1 cellular context compared by ENCODE assay signal in the genomic region with DNA sequence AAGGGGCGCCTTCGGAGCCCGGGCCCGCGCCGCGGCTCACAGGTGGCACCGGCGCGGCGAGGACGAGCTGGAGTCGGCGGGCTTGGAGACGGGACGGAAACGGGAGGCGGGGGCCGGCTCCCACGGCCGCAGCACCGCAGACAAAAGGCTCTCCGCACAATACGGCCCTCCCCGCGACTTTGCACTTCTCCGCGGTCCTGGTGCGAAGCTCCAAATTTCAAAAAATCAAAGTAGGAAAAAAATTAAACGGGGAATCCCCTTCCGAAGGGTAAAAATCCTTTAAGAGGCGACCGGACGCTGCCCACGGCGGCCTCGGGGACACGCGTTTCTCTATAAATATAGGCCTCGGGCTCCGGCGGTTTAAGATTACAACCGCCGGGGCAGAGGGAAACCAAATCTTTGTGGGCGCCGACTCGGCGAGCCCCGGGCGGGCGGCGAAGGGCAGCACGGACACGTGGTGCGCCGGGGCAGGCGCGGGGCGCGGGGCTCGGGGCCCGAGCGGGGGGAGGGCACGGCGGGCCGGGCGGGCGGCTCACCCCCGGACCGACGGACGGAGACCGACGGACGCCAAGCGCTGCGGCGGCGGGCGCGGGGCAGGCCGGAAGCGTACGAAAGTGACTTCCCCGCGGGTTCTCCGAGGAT.
A peak's percentile ranks its signal among the peaks of the same experiment; 100 is the strongest.
TF ChIP-seq lines count a peak whose summit lies in the region.

No MANE protein-coding gene starts in this region.

TF ChIP-seq in K562, 482 proteins besides CTCF, POLR2A, EP300 and RAD21 (continued from another document and continues in another):
- TF ChIP-seq RBM25 (IDR thresholded peaks at IDR 0.05; ENCODE audit: low read depth, low read length, severe bottlenecking) (no peak), SAFB (IDR thresholded peaks at IDR 0.05; ENCODE audit: borderline replicate concordance, low read depth, low read length) (0 out of 2 replicates have a peak, but pooled peaks have one; percentile 62), ZNF140 (CRISPR knock-in tag; IDR thresholded peaks at IDR 0.05) (no peak), FIP1L1 (IDR thresholded peaks at IDR 0.05; ENCODE audit: low read depth, low read length, poor library complexity, severe bottlenecking) (peak; percentile 76), BACH1 (tag; IDR thresholded peaks at IDR 0.05) (no peak), SMARCE1 (IDR thresholded peaks at IDR 0.05) (no peak), THRAP3 (IDR thresholded peaks at IDR 0.05; ENCODE audit: borderline replicate concordance) (no peak), RBM22 (IDR thresholded peaks at IDR 0.05; ENCODE audit: low read depth, low read length, poor library complexity, severe bottlenecking) (peak; percentile 32), SRSF3 (IDR thresholded peaks at IDR 0.05; ENCODE audit: insufficient read depth, low read length) (peak; percentile 28; the same call in 1 of the 2 replicates), ZFX (CRISPR knock-in tag; IDR thresholded peaks at IDR 0.05) (peak; percentile 67), NR3C1 (CRISPR knock-in tag; IDR thresholded peaks at IDR 0.05) (no peak), E2F4 (CRISPR knock-in tag; IDR thresholded peaks at IDR 0.05; ENCODE audit: low read depth) (0 out of 2 replicates have a peak, but pooled peaks have one; percentile 29), ZNF766 (CRISPR knock-in tag; conservative IDR thresholded peaks at IDR 0.05) (0 out of 2 replicates have a peak, but pooled peaks have one; percentile 33), KLF6 (CRISPR knock-in tag; IDR thresholded peaks at IDR 0.05; ENCODE audit: borderline replicate concordance) (no peak), POLR2G (IDR thresholded peaks at IDR 0.05; ENCODE audit: low read depth, low read length) (peak; percentile 62), BRD9 (IDR thresholded peaks at IDR 0.05; ENCODE audit: low read depth, partially characterized antibody) (no peak), HCFC1 (IDR thresholded peaks at IDR 0.05; ENCODE audit: low read depth, low read length) (no peak), TAF9B (IDR thresholded peaks at IDR 0.05; ENCODE audit: partially characterized antibody) (no peak), TGIF2 (CRISPR knock-in tag; IDR thresholded peaks at IDR 0.05) (0 out of 2 replicates have a peak, but pooled peaks have one; percentile 11), RBBP5 (IDR thresholded peaks at IDR 0.05; ENCODE audit: borderline replicate concordance, insufficient read depth, low read length, poor library complexity, severe bottlenecking) (peak; percentile 8), SIN3A (IDR thresholded peaks at IDR 0.05; ENCODE audit: borderline replicate concordance in 2 of 2, control insufficient read depth in 1 of 2, low read depth in 2 of 2, low read length in 2 of 2) (peak in 1 of 2 experiments; percentile 64; a peak in 2 of 4 replicates), E2F6 (IDR thresholded peaks at IDR 0.05; ENCODE audit: borderline replicate concordance in 1 of 2, extremely low read depth in 1 of 2, insufficient read depth in 1 of 2, insufficient read length in 1 of 2, low read depth in 1 of 2, low read length in 1 of 2, poor library complexity in 1 of 2, severe bottlenecking in 1 of 2) (peak in 1 of 2 experiments; percentile 31), HNRNPL (IDR thresholded peaks at IDR 0.05; ENCODE audit: low read depth, low read length) (peak; percentile 40; the same call in 1 of the 2 replicates), ZNF436 (CRISPR knock-in tag; IDR thresholded peaks at IDR 0.05) (no peak), PATZ1 (CRISPR knock-in tag; IDR thresholded peaks at IDR 0.05; ENCODE audit: borderline replicate concordance) (no peak), ATF1 (CRISPR knock-in tag; IDR thresholded peaks at IDR 0.05) (no peak), ATF1 (tag; IDR thresholded peaks at IDR 0.05) (no peak)
- TF ChIP-seq, protein P1, sequence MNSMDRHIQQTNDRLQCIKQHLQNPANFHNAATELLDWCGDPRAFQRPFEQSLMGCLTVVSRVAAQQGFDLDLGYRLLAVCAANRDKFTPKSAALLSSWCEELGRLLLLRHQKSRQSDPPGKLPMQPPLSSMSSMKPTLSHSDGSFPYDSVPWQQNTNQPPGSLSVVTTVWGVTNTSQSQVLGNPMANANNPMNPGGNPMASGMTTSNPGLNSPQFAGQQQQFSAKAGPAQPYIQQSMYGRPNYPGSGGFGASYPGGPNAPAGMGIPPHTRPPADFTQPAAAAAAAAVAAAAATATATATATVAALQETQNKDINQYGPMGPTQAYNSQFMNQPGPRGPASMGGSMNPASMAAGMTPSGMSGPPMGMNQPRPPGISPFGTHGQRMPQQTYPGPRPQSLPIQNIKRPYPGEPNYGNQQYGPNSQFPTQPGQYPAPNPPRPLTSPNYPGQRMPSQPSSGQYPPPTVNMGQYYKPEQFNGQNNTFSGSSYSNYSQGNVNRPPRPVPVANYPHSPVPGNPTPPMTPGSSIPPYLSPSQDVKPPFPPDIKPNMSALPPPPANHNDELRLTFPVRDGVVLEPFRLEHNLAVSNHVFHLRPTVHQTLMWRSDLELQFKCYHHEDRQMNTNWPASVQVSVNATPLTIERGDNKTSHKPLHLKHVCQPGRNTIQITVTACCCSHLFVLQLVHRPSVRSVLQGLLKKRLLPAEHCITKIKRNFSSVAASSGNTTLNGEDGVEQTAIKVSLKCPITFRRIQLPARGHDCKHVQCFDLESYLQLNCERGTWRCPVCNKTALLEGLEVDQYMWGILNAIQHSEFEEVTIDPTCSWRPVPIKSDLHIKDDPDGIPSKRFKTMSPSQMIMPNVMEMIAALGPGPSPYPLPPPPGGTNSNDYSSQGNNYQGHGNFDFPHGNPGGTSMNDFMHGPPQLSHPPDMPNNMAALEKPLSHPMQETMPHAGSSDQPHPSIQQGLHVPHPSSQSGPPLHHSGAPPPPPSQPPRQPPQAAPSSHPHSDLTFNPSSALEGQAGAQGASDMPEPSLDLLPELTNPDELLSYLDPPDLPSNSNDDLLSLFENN (IDR thresholded peaks at IDR 0.05; ENCODE audit: low read depth in 2 of 2, low read length in 2 of 2): 0 out of 4 replicates have a peak, but pooled peaks of 1 of the 2 experiments have one; percentile 1
- TF ChIP-seq, protein P2, sequence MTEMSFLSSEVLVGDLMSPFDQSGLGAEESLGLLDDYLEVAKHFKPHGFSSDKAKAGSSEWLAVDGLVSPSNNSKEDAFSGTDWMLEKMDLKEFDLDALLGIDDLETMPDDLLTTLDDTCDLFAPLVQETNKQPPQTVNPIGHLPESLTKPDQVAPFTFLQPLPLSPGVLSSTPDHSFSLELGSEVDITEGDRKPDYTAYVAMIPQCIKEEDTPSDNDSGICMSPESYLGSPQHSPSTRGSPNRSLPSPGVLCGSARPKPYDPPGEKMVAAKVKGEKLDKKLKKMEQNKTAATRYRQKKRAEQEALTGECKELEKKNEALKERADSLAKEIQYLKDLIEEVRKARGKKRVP (CRISPR knock-in tag; IDR thresholded peaks at IDR 0.05): no peak
- TF ChIP-seq, protein P3, sequence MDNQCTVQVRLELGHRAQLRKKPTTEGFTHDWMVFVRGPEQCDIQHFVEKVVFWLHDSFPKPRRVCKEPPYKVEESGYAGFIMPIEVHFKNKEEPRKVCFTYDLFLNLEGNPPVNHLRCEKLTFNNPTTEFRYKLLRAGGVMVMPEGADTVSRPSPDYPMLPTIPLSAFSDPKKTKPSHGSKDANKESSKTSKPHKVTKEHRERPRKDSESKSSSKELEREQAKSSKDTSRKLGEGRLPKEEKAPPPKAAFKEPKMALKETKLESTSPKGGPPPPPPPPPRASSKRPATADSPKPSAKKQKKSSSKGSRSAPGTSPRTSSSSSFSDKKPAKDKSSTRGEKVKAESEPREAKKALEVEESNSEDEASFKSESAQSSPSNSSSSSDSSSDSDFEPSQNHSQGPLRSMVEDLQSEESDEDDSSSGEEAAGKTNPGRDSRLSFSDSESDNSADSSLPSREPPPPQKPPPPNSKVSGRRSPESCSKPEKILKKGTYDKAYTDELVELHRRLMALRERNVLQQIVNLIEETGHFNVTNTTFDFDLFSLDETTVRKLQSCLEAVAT (IDR thresholded peaks at IDR 0.05): 0 out of 4 replicates have a peak, but pooled peaks of 1 of the 2 experiments have one; percentile 9
- TF ChIP-seq, protein P4, sequence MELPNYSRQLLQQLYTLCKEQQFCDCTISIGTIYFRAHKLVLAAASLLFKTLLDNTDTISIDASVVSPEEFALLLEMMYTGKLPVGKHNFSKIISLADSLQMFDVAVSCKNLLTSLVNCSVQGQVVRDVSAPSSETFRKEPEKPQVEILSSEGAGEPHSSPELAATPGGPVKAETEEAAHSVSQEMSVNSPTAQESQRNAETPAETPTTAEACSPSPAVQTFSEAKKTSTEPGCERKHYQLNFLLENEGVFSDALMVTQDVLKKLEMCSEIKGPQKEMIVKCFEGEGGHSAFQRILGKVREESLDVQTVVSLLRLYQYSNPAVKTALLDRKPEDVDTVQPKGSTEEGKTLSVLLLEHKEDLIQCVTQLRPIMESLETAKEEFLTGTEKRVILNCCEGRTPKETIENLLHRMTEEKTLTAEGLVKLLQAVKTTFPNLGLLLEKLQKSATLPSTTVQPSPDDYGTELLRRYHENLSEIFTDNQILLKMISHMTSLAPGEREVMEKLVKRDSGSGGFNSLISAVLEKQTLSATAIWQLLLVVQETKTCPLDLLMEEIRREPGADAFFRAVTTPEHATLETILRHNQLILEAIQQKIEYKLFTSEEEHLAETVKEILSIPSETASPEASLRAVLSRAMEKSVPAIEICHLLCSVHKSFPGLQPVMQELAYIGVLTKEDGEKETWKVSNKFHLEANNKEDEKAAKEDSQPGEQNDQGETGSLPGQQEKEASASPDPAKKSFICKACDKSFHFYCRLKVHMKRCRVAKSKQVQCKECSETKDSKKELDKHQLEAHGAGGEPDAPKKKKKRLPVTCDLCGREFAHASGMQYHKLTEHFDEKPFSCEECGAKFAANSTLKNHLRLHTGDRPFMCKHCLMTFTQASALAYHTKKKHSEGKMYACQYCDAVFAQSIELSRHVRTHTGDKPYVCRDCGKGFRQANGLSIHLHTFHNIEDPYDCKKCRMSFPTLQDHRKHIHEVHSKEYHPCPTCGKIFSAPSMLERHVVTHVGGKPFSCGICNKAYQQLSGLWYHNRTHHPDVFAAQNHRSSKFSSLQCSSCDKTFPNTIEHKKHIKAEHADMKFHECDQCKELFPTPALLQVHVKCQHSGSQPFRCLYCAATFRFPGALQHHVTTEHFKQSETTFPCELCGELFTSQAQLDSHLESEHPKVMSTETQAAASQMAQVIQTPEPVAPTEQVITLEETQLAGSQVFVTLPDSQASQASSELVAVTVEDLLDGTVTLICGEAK (IDR thresholded peaks at IDR 0.05): no peak
- TF ChIP-seq, protein P4 (CRISPR knock-in tag; IDR thresholded peaks at IDR 0.05): no peak
- TF ChIP-seq, protein P5, sequence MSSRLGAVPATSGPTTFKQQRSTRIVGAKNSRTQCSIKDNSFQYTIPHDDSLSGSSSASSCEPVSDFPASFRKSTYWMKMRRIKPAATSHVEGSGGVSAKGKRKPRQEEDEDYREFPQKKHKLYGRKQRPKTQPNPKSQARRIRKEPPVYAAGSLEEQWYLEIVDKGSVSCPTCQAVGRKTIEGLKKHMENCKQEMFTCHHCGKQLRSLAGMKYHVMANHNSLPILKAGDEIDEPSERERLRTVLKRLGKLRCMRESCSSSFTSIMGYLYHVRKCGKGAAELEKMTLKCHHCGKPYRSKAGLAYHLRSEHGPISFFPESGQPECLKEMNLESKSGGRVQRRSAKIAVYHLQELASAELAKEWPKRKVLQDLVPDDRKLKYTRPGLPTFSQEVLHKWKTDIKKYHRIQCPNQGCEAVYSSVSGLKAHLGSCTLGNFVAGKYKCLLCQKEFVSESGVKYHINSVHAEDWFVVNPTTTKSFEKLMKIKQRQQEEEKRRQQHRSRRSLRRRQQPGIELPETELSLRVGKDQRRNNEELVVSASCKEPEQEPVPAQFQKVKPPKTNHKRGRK (tag; IDR thresholded peaks at IDR 0.05): 0 out of 2 replicates have a peak, but pooled peaks have one; percentile 56
